Comparison of ENCODE assay signal across 8 cellular contexts in genomic region chr19:36139473-36140288, GRCh38. TPM values are rescaled to one million over a fixed set of nuclear protein-coding genes. Genes with fewer than 3 reads are reported as not detected.
A peak's percentile ranks its signal among the peaks of the same experiment; 100 is the strongest.
DNase-seq lines count a peak whose midpoint lies in the region; ATAC-seq and TF ChIP-seq lines count a peak whose summit lies in the region.

Gene CAPNS1, plus strand, starts transcription at chr19:36140066. Its CDS starts 946 bp downstream, at chr19:36141012.

- H3K36me3 ChIP-seq in RWPE2 (ENCODE audit: low read depth): peaks cover 26% of the 10 kb centered on the region
- peaks cover 9 to 12% of the 10 kb centered on the region in 2 donors for H3K36me3 ChIP-seq in stomach smooth muscle (ENCODE audit: control insufficient read depth in 2 of 2, insufficient read depth in 2 of 2, low read length in 2 of 2)

- H3K9me3 ChIP-seq in RWPE2 (ENCODE audit: severe bottlenecking) (no peaks in the 10 kb centered on the region), stomach smooth muscle (ENCODE audit: control insufficient read depth in 2 of 2, low read length in 2 of 2) (no peaks in the 10 kb centered on the region)

- H3K4me3 Mint-ChIP-seq in neural crest cell: peak within 1 kb of the TSS; percentile 98

- H3K4me3 ChIP-seq in RWPE2 (ENCODE audit: severe bottlenecking) (peak within 1 kb of the TSS; percentile 72), fibroblast of the aortic adventitia (ENCODE audit: low read depth, low read length) (peak within 1 kb of the TSS; percentile 94), stomach smooth muscle (ENCODE audit: low read length in 2 of 2) (peak within 1 kb of the TSS; percentile 96 to 98)

- ATAC-seq in RWPE2 (ENCODE audit: low read depth): peak; percentile 61

- H3K36me3 Mint-ChIP-seq in neural crest cell (ENCODE audit: low read depth): peaks cover 11% of the 10 kb centered on the region

- H3K27me3 ChIP-seq in RWPE2 (ENCODE audit: insufficient read depth, poor library complexity, severe bottlenecking) (no peaks in the 10 kb centered on the region), stomach smooth muscle (ENCODE audit: control insufficient read depth in 1 of 2, insufficient read depth in 2 of 2, low read length in 2 of 2) (no peaks in the 10 kb centered on the region)

- peaks cover 9% of the 10 kb centered on the region for H3K27me3 Mint-ChIP-seq in neural crest cell (ENCODE audit: low read depth)

- H3K9ac ChIP-seq in stomach smooth muscle (ENCODE audit: low read length in 2 of 2): peak within 1 kb of the TSS; percentile 99 to 100

- peaks cover 4% of the 10 kb centered on the region for H3K9me3 Mint-ChIP-seq in neural crest cell

- H3K4me1 Mint-ChIP-seq in neural crest cell: peaks cover 12% of the 10 kb centered on the region

- TF ChIP-seq CTCF in RWPE2 (IDR thresholded peaks at IDR 0.05; ENCODE audit: poor library complexity, severe bottlenecking) (no peak), fibroblast of the aortic adventitia (IDR thresholded peaks at IDR 0.05; ENCODE audit: insufficient read depth, low read length) (no peak), neural crest cell (conservative IDR thresholded peaks at IDR 0.05) (peak; percentile 49)

- peak within 1 kb of the TSS; percentile 95 for H3K27ac ChIP-seq in RWPE2 (ENCODE audit: poor library complexity, severe bottlenecking)
- H3K27ac ChIP-seq in stomach smooth muscle (ENCODE audit: low read length): peak within 1 kb of the TSS; percentile 99

- peak within 1 kb of the TSS; percentile 93 for H3K27ac Mint-ChIP-seq in neural crest cell (ENCODE audit: unreplicated experiment)

- H3K4me1 ChIP-seq in RWPE2 (ENCODE audit: insufficient read depth, poor library complexity, severe bottlenecking) (peaks cover 12% of the 10 kb centered on the region), stomach smooth muscle (ENCODE audit: control insufficient read depth, insufficient read depth, low read length) (peaks cover 22% of the 10 kb centered on the region)

- DNase-seq in ELR (ENCODE audit: low read depth) (peak; percentile 95), H4 (ENCODE audit: low spot score) (peak; percentile 99), LoVo (ENCODE audit: low spot score) (peak; percentile 98), RWPE2 (ENCODE audit: low spot score) (peak; percentile 94), fibroblast of the aortic adventitia (ENCODE audit: low read depth) (peak; percentile 94), neural crest cell (ENCODE audit: low read depth, low spot score) (peak; percentile 96)
- DNase-seq in activated T-helper 9 cell treated with anti-CD3 and anti-CD28 coated beads, Interleukin-2, amount 50 U/mL, for 16 hours (ENCODE audit: low read depth): peak; percentile 87

RNA-seq across cellular contexts. Expression of gene CAPNS1, which starts in this region (rescaled TPM):
- total RNA-seq in H4 (2014; rRNA removed; shearing (Covaris generic)): 462 and 482 TPM in 2 replicates
- 55.1 and 398 TPM in 2 replicates for total RNA-seq in fibroblast of the aortic adventitia (ENCODE audit: low replicate concordance)
- total RNA-seq in neural crest cell: 321 and 346 TPM in 2 replicates

Comparison
In these comparisons a context has a peak if more than half of its experiments do, and no peak if none do; other contexts are left out.
1. Peak in every context shown above with its lines: DNase-seq, ATAC-seq, H3K4me3 ChIP-seq and H3K27ac ChIP-seq.